In genomic region chr2:239574434-239575156, GRCh38 we compare ENCODE assay signal across 27 cellular contexts.
DNase-seq lines count a peak whose midpoint lies in the region; ATAC-seq and TF ChIP-seq lines count a peak whose summit lies in the region.
"Had no signal": no experiment of that assay in that cellular context is flagged by ENCODE, and none has a peak within 500 bp of the region (broad histone marks: within the 10 kb centered on the region; RNA-seq: fewer than 3 reads in every experiment).

No MANE protein-coding gene starts in this region.

- H3K27me3 Mint-ChIP-seq in neural crest cell (ENCODE audit: low read depth) (no peaks in the 10 kb centered on the region), type B pancreatic cell (peaks cover 10% of the 10 kb centered on the region)
- H3K27me3 Mint-ChIP-seq: activated CD4-positive, alpha-beta T cell treated with anti-CD3 and anti-CD28 coated beads for 36 hours had no signal

- intact Hi-C loops in tibial artery (cut with DNase I; ENCODE audit: low total_unique reads): no loop called here

- ATAC-seq in HG02759 (IDR thresholded peaks at IDR 0.05; ENCODE audit: unreplicated experiment): no peak
- ATAC-seq: activated CD4-positive, alpha-beta T cell treated with anti-CD3 and anti-CD28 coated beads for 36 hours; CD8-positive, alpha-beta T cell; right cardiac atrium had no signal

- peaks cover 6% of the 10 kb centered on the region for H3K4me1 Mint-ChIP-seq in neural crest cell
- peaks cover 10% of the 10 kb centered on the region for H3K4me1 Mint-ChIP-seq in type B pancreatic cell (ENCODE audit: unreplicated experiment)
- H3K4me1 Mint-ChIP-seq: memory B cell had no signal

- no peak overlapping the region for H3K27ac ChIP-seq in tibial artery
- H3K27ac ChIP-seq: 22Rv1, esophagus muscularis mucosa, HL-60, stomach, transverse colon had no signal

- no peaks in the 10 kb centered on the region for H3K4me1 ChIP-seq in tibial artery

- H3K4me3 ChIP-seq in fibroblast of villous mesenchyme (ENCODE audit: low read depth, low read length): no peak overlapping the region
- no peak overlapping the region for H3K4me3 ChIP-seq in tibial artery
- H3K4me3 ChIP-seq: esophagus muscularis mucosa, stomach, transverse colon had no signal

- H3K36me3 Mint-ChIP-seq in neural crest cell (ENCODE audit: low read depth): no peaks in the 10 kb centered on the region
- H3K36me3 Mint-ChIP-seq in type B pancreatic cell: no peaks in the 10 kb centered on the region
- H3K36me3 Mint-ChIP-seq: CD8-positive, alpha-beta T cell; memory B cell had no signal

- no peaks in the 10 kb centered on the region for H3K36me3 ChIP-seq in tibial artery
- H3K36me3 ChIP-seq: esophagus muscularis mucosa, stomach, transverse colon had no signal

- TF ChIP-seq CTCF in fibroblast of villous mesenchyme (IDR thresholded peaks at IDR 0.05; ENCODE audit: insufficient read depth, low read depth, low read length) (no peak), neural crest cell (conservative IDR thresholded peaks at IDR 0.05) (no peak), type B pancreatic cell (conservative IDR thresholded peaks at IDR 0.05) (no peak), tibial artery (IDR thresholded peaks at IDR 0.05) (no peak)

- DNase-seq in DMS 273 (lab: John Stamatoyannopoulos, UW; ENCODE audit: unreplicated experiment) (peak; percentile 23), DMS 273 treated with DMSO at 0.1 percent for 48 hours (lab: John Stamatoyannopoulos, UW) (no peak), fibroblast of villous mesenchyme (ENCODE audit: low read depth) (peak; percentile 58), neural crest cell (ENCODE audit: low read depth, low spot score) (no peak), type B pancreatic cell (ENCODE audit: extremely low spot score, unreplicated experiment) (no peak), tibial artery (no peak), inferior parietal cortex (ENCODE audit: extremely low spot score) (no peak)
- DNase-seq: activated CD4-positive, alpha-beta T cell treated with anti-CD3 and anti-CD28 coated beads for 36 hours; activated CD8-positive, alpha-beta memory T cell treated with anti-CD3 and anti-CD28 coated beads for 24 hours; activated naive CD4-positive, alpha-beta T cell treated with Interleukin-2 at 50 U/mL for 16 hours; activated T-cell treated with anti-CD3 and anti-CD28 coated beads, Interleukin-2, amount 50 U/mL, for 1 hour; CD8-positive, alpha-beta T cell; DMS53; kidney glomerular epithelial cell; NCI-H1092; NCI-H2029; NCI-H69; right cardiac atrium; RPMI8226; stimulated activated CD4-positive, alpha-beta T cell treated with anti-CD3 and anti-CD28 coated beads, Interleukin-15, amount 100 ng/mL, for 24 hours; stomach; transverse colon had no signal

- H3K4me3 Mint-ChIP-seq in neural crest cell (no peak overlapping the region), type B pancreatic cell (peak overlapping the region; percentile 49)
- H3K4me3 Mint-ChIP-seq: activated CD4-positive, alpha-beta T cell treated with anti-CD3 and anti-CD28 coated beads for 36 hours; CD8-positive, alpha-beta T cell; memory B cell had no signal

- peaks cover 0 to 33% of the 10 kb centered on the region in 2 donors for H3K27me3 ChIP-seq in tibial artery

- H3K9me3 ChIP-seq in tibial artery: no peaks in the 10 kb centered on the region
- H3K9me3 ChIP-seq: transverse colon had no signal

- H3K9me3 Mint-ChIP-seq in neural crest cell (no peaks in the 10 kb centered on the region), type B pancreatic cell (no peaks in the 10 kb centered on the region)
- H3K9me3 Mint-ChIP-seq: CD8-positive, alpha-beta T cell; memory B cell had no signal

- H3K27ac Mint-ChIP-seq in neural crest cell (ENCODE audit: unreplicated experiment) (peak overlapping the region; percentile 57), type B pancreatic cell (peak overlapping the region; percentile 62)
- H3K27ac Mint-ChIP-seq: activated CD4-positive, alpha-beta T cell treated with anti-CD3 and anti-CD28 coated beads for 36 hours; CD8-positive, alpha-beta T cell; memory B cell had no signal

Comparison
In these comparisons a context has a peak if more than half of its experiments do, and no peak if none do; other contexts are left out.
1. DNase-seq: peak in DMS 273 (single experiment) and fibroblast of villous mesenchyme (single experiment); none in DMS 273 treated with DMSO at 0.1 percent for 48 hours (single experiment), neural crest cell (single experiment), type B pancreatic cell (single experiment), tibial artery (0 of 2) and inferior parietal cortex (single experiment).